ENCODE assay signal across 1 cellular context in the genomic region with DNA sequence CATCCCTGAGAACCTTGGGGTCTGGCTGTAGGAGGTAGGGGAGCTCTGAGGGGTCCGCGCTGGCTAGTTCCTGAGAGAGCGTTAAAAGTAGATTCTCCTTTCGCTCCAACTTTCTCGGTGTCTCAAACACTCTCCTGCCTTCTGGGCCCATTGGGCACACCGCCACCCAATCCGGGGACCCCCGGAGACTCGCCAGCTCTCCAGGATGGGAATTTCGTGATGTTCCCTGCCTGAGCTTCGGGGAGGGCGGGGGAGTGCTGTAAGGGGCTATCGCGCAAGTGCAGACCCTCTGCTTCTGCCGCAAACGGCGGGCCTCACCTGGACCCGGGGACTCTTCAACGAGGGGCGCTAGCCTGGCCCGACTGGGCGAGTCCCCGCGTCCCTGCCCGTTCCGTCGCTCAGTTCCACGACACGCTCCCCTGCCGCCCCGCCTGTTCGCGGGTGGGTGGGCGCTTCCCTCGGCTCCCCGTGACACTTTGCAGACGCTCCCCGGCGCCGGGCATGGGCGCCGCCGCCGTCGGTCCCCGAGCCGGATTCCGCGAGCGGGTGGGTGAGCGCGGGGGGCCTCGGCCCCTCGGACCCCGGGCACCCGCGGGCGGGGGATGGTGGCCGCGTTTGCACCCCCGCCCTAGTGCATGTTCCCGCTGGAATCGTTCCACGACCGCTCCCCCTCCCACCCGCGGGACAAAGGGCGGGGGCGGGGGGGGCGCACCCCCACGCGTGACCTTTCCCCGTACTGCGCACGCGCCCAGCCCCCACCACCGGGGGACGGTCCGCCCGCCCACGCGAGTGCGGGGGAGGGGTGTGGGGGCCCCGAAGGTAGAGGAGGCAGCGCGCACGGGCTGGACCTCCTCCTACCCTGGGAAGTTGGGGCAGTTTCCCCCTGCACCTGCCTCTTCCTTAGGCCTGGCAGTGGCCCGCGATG.
TF ChIP-seq lines count a peak whose summit lies in the region.

CCDC106 (plus strand) TSS at position 481 of the 925 bp plus-strand sequence. CDS start 835 bp downstream, outside the sequence.

TF ChIP-seq in K562, 482 proteins besides CTCF, POLR2A, EP300 and RAD21 (continued from another document and continues in another):
- TF ChIP-seq ZNF263 (CRISPR knock-in tag; IDR thresholded peaks at IDR 0.05; ENCODE audit: borderline replicate concordance) (no peak; the same call in 1 of the 2 replicates), THAP7 (CRISPR knock-in tag; IDR thresholded peaks at IDR 0.05) (no peak), ASH1L (IDR thresholded peaks at IDR 0.05; ENCODE audit: borderline replicate concordance, low read depth, partially characterized antibody) (no peak), PTRF (tag; IDR thresholded peaks at IDR 0.05) (no peak), SRF (CRISPR knock-in tag; IDR thresholded peaks at IDR 0.05) (0 out of 4 replicates have a peak, but pooled peaks of 1 of the 2 experiments have one; percentile 23), RFX5 (IDR thresholded peaks at IDR 0.05; ENCODE audit: low read depth, low read length) (no peak), ZBED1 (IDR thresholded peaks at IDR 0.05) (no peak), SIRT6 (IDR thresholded peaks at IDR 0.05; ENCODE audit: low read depth, low read length) (no peak), ZNF408 (CRISPR knock-in tag; IDR thresholded peaks at IDR 0.05; ENCODE audit: low read depth) (no peak), KHSRP (IDR thresholded peaks at IDR 0.05) (no peak), FOXK1 (CRISPR knock-in tag; IDR thresholded peaks at IDR 0.05; ENCODE audit: borderline replicate concordance) (no peak), ATF1 (CRISPR knock-in tag; IDR thresholded peaks at IDR 0.05) (no peak), ATF1 (tag; IDR thresholded peaks at IDR 0.05) (peak; percentile 59), HNRNPUL1 (IDR thresholded peaks at IDR 0.05; ENCODE audit: low read length) (no peak), CBFB (CRISPR knock-in tag; IDR thresholded peaks at IDR 0.05) (no peak), ZNF174 (CRISPR knock-in tag; IDR thresholded peaks at IDR 0.05) (no peak), PHB (CRISPR knock-in tag; IDR thresholded peaks at IDR 0.05) (no peak), ZFP36 (IDR thresholded peaks at IDR 0.05; ENCODE audit: low read depth, low read length, partially characterized antibody) (no peak)
- TF ChIP-seq, protein P1, sequence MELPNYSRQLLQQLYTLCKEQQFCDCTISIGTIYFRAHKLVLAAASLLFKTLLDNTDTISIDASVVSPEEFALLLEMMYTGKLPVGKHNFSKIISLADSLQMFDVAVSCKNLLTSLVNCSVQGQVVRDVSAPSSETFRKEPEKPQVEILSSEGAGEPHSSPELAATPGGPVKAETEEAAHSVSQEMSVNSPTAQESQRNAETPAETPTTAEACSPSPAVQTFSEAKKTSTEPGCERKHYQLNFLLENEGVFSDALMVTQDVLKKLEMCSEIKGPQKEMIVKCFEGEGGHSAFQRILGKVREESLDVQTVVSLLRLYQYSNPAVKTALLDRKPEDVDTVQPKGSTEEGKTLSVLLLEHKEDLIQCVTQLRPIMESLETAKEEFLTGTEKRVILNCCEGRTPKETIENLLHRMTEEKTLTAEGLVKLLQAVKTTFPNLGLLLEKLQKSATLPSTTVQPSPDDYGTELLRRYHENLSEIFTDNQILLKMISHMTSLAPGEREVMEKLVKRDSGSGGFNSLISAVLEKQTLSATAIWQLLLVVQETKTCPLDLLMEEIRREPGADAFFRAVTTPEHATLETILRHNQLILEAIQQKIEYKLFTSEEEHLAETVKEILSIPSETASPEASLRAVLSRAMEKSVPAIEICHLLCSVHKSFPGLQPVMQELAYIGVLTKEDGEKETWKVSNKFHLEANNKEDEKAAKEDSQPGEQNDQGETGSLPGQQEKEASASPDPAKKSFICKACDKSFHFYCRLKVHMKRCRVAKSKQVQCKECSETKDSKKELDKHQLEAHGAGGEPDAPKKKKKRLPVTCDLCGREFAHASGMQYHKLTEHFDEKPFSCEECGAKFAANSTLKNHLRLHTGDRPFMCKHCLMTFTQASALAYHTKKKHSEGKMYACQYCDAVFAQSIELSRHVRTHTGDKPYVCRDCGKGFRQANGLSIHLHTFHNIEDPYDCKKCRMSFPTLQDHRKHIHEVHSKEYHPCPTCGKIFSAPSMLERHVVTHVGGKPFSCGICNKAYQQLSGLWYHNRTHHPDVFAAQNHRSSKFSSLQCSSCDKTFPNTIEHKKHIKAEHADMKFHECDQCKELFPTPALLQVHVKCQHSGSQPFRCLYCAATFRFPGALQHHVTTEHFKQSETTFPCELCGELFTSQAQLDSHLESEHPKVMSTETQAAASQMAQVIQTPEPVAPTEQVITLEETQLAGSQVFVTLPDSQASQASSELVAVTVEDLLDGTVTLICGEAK (IDR thresholded peaks at IDR 0.05): no peak; the same call in 1 of the 2 replicates
- TF ChIP-seq, protein P1 (CRISPR knock-in tag; IDR thresholded peaks at IDR 0.05): no peak
- TF ChIP-seq, protein P2, sequence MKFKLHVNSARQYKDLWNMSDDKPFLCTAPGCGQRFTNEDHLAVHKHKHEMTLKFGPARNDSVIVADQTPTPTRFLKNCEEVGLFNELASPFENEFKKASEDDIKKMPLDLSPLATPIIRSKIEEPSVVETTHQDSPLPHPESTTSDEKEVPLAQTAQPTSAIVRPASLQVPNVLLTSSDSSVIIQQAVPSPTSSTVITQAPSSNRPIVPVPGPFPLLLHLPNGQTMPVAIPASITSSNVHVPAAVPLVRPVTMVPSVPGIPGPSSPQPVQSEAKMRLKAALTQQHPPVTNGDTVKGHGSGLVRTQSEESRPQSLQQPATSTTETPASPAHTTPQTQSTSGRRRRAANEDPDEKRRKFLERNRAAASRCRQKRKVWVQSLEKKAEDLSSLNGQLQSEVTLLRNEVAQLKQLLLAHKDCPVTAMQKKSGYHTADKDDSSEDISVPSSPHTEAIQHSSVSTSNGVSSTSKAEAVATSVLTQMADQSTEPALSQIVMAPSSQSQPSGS (CRISPR knock-in tag; IDR thresholded peaks at IDR 0.05): no peak
- TF ChIP-seq, protein P3, sequence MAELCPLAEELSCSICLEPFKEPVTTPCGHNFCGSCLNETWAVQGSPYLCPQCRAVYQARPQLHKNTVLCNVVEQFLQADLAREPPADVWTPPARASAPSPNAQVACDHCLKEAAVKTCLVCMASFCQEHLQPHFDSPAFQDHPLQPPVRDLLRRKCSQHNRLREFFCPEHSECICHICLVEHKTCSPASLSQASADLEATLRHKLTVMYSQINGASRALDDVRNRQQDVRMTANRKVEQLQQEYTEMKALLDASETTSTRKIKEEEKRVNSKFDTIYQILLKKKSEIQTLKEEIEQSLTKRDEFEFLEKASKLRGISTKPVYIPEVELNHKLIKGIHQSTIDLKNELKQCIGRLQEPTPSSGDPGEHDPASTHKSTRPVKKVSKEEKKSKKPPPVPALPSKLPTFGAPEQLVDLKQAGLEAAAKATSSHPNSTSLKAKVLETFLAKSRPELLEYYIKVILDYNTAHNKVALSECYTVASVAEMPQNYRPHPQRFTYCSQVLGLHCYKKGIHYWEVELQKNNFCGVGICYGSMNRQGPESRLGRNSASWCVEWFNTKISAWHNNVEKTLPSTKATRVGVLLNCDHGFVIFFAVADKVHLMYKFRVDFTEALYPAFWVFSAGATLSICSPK (IDR thresholded peaks at IDR 0.05; ENCODE audit: borderline replicate concordance): no peak
- TF ChIP-seq, protein P4, sequence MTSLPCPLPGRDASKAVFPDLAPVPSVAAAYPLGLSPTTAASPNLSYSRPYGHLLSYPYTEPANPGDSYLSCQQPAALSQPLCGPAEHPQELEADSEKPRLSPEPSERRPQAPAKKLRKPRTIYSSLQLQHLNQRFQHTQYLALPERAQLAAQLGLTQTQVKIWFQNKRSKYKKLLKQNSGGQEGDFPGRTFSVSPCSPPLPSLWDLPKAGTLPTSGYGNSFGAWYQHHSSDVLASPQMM (CRISPR knock-in tag; IDR thresholded peaks at IDR 0.05): no peak
- TF ChIP-seq, protein P5, sequence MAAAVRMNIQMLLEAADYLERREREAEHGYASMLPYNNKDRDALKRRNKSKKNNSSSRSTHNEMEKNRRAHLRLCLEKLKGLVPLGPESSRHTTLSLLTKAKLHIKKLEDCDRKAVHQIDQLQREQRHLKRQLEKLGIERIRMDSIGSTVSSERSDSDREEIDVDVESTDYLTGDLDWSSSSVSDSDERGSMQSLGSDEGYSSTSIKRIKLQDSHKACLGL (CRISPR knock-in tag; IDR thresholded peaks at IDR 0.05; ENCODE audit: borderline replicate concordance, poor library complexity, severe bottlenecking): no peak
